Comparison of ENCODE assay signal across 21 cellular contexts in genomic region chr1:172832332-172832731, GRCh38.
A peak's percentile ranks its signal among the peaks of the same experiment; 100 is the strongest.
DNase-seq lines count a peak whose midpoint lies in the region; ATAC-seq, FAIRE-seq and TF ChIP-seq lines count a peak whose summit lies in the region.
"Had no signal": no experiment of that assay in that cellular context is flagged by ENCODE, and none has a peak within 500 bp of the region (broad histone marks: within the 10 kb centered on the region; RNA-seq: fewer than 3 reads in every experiment).

No MANE protein-coding gene starts in this region.

- H2AK5ac ChIP-seq in IMR-90 (ENCODE audit: low read depth, low read length): peak overlapping the region; percentile 85

- no peaks in the 10 kb centered on the region; the same call in 1 of the 2 replicates for H3K9me3 ChIP-seq in IMR-90 (ENCODE audit: control insufficient read depth, insufficient read depth, low read length)
- H3K9me3 ChIP-seq: HAP-1, Peyer's patch had no signal

- no peak overlapping the region for H3K27ac Mint-ChIP-seq in activated T-helper 17 cell treated with anti-CD3 and anti-CD28 coated beads, Interleukin-2, amount 50 U/mL, for 72 hours
- H3K27ac Mint-ChIP-seq: CD14-positive monocyte had no signal

- H3K9me3 Mint-ChIP-seq in activated T-helper 17 cell treated with anti-CD3 and anti-CD28 coated beads, Interleukin-2, amount 50 U/mL, for 72 hours: no peaks in the 10 kb centered on the region

- no peaks in the 10 kb centered on the region for H3K36me3 ChIP-seq in IMR-90 (ENCODE audit: control insufficient read depth, insufficient read depth, low read length)
- H3K36me3 ChIP-seq: HAP-1, MG63, Peyer's patch had no signal

- no peak overlapping the region for H3K4me3 Mint-ChIP-seq in activated T-helper 17 cell treated with anti-CD3 and anti-CD28 coated beads, Interleukin-2, amount 50 U/mL, for 72 hours
- H3K4me3 Mint-ChIP-seq: CD14-positive monocyte had no signal

- TF ChIP-seq CTCF in IMR-90 (conservative IDR thresholded peaks at IDR 0.05; ENCODE audit: low read depth, low read length): no peak

- H3K36me3 Mint-ChIP-seq in activated T-helper 17 cell treated with anti-CD3 and anti-CD28 coated beads, Interleukin-2, amount 50 U/mL, for 72 hours (ENCODE audit: low read depth): no peaks in the 10 kb centered on the region
- H3K36me3 Mint-ChIP-seq: CD14-positive monocyte had no signal

- peak overlapping the region; percentile 23; the same call in 1 of the 2 replicates for H3K27ac ChIP-seq in IMR-90 (ENCODE audit: insufficient read depth, low read length)
- H3K27ac ChIP-seq: KMS-11, Peyer's patch had no signal

- H3K27me3 ChIP-seq in IMR-90 (ENCODE audit: control insufficient read depth, insufficient read depth, low read length): no peaks in the 10 kb centered on the region
- H3K27me3 ChIP-seq: MG63, Peyer's patch had no signal

- no CpG with 5 or more reads among the region's 1 CpG for WGBS in IMR-90 (ENCODE audit: extremely low coverage in 2 of 2, insufficient read length in 1 of 2), 2 experiments

- no peak for TF ChIP-seq RAD21 in IMR-90 (IDR thresholded peaks at IDR 0.05; ENCODE audit: low read length)

- H4K8ac ChIP-seq in IMR-90 (ENCODE audit: low read depth in 2 of 2, low read length in 2 of 2): peak overlapping the region; percentile 24 to 92; a peak in 2 of 4 replicates

- H2AK9ac ChIP-seq in IMR-90 (replicated peaks; ENCODE audit: low read depth, low read length, poor library complexity): no peak overlapping the region

- H3K4ac ChIP-seq in IMR-90 (ENCODE audit: low read depth, low read length): peak overlapping the region; percentile 89

- no peak overlapping the region for H3K4me3 ChIP-seq in IMR-90 (ENCODE audit: insufficient read depth, low read depth, low read length)
- H3K4me3 ChIP-seq: HAP-1, MG63, Peyer's patch had no signal

- peak overlapping the region; percentile 91 for H2BK20ac ChIP-seq in IMR-90 (ENCODE audit: low read depth, low read length)

- DNase-seq in GM18507 (ENCODE audit: extremely low spot score, insufficient read length, low read depth) (no peak), IMR-90 (no peak), renal cortical epithelial cell (ENCODE audit: low read depth) (peak; percentile 18), NCI-H2227 (lab: John Stamatoyannopoulos, UW; ENCODE audit: unreplicated experiment) (no peak), NK-92 (lab: John Stamatoyannopoulos, UW; ENCODE audit: unreplicated experiment) (no peak), SW 1271 (lab: John Stamatoyannopoulos, UW) (no peak)
- DNase-seq: ACHN, AML-193, COR-L47, EL, MG63, NCI-H1092 treated with DMSO at 0.1 percent for 48 hours, NCI-H2081 treated with DMSO at 0.1 percent for 48 hours, NCI-H2227 treated with DMSO at 0.1 percent for 48 hours, NCI-H524, Peyer's patch had no signal

- H4K91ac ChIP-seq in IMR-90 (ENCODE audit: insufficient read depth, low read depth, low read length): peak overlapping the region; percentile 85

- H3K18ac ChIP-seq in IMR-90 (ENCODE audit: low read depth, low read length): peak overlapping the region; percentile 95; the same call in 1 of the 2 replicates

- H3K4me2 ChIP-seq in IMR-90 (ENCODE audit: low read depth, low read length): 0 out of 2 replicates have a peak overlapping the region, but pooled peaks have one; percentile 5
- H3K4me2 ChIP-seq: KMS-11 had no signal

- peaks cover 0 to 3% of the 10 kb centered on the region in 2 experiments; a peak in 1 of 4 replicates for H3K79me1 ChIP-seq in IMR-90 (ENCODE audit: low read depth in 1 of 2, low read length in 2 of 2)

- in situ Hi-C loops in IMR-90 (cut with MboI; ENCODE audit: low sequenced_read_pairs): no loop called here

- ATAC-seq in IMR-90 (ENCODE audit: low read depth): no peak
- ATAC-seq in activated T-helper 17 cell treated with anti-CD3 and anti-CD28 coated beads, Interleukin-2, amount 50 U/mL, for 72 hours (replicated peaks): peak; percentile 71
- ATAC-seq: Right ventricle myocardium inferior had no signal

- FAIRE-seq in GM18507 (lab: Jason Lieb, UNC): peak; percentile 61

- H3K56ac ChIP-seq in IMR-90 (ENCODE audit: extremely low read depth, insufficient read depth, low read length): 0 out of 2 replicates have a peak overlapping the region, but pooled peaks have one; percentile 14

- BruUV-seq in IMR-90 (replicated peaks; lab: Mats Ljungman, UMichigan): no TSS peak

- H3K9me1 ChIP-seq in IMR-90 (ENCODE audit: insufficient read depth, low read length): no peaks in the 10 kb centered on the region

- no peak overlapping the region for H3K9ac ChIP-seq in IMR-90 (ENCODE audit: low read depth, low read length)
- H3K9ac ChIP-seq: KMS-11 had no signal

- H2BK120ac ChIP-seq in IMR-90 (ENCODE audit: low read depth, low read length): peak overlapping the region; percentile 94

- H3K23ac ChIP-seq in IMR-90 (ENCODE audit: low read depth, low read length): peak overlapping the region; percentile 54; the same call in 1 of the 2 replicates

- H3K14ac ChIP-seq in IMR-90 (replicated peaks; ENCODE audit: low read depth, low read length): peak overlapping the region; percentile 69

- peak overlapping the region; percentile 88 for H2BK5ac ChIP-seq in IMR-90 (ENCODE audit: low read depth, low read length, poor library complexity, severe bottlenecking)

- H2BK15ac ChIP-seq in IMR-90 (ENCODE audit: low read depth, low read length): peak overlapping the region; percentile 91; the same call in 2 of the 3 replicates

- H4K20me1 ChIP-seq in IMR-90 (ENCODE audit: insufficient read depth, low read length): no peaks in the 10 kb centered on the region

- H3K27me3 Mint-ChIP-seq in activated T-helper 17 cell treated with anti-CD3 and anti-CD28 coated beads, Interleukin-2, amount 50 U/mL, for 72 hours: peaks cover 6% of the 10 kb centered on the region

- peak overlapping the region; percentile 89 for H4K5ac ChIP-seq in IMR-90 (ENCODE audit: low read depth, low read length)

- intact Hi-C loops in IMR-90 (cut with micrococcal nuclease): no loop called here

- H2AFZ ChIP-seq in IMR-90 (replicated peaks; ENCODE audit: low read length, poor library complexity): no peak overlapping the region

- POLR2A ChIA-PET in IMR-90 (lab: Charles Lee; ENCODE audit: unreplicated experiment): no interaction called here

- TF ChIP-seq POLR2A in IMR-90 (IDR thresholded peaks at IDR 0.05; ENCODE audit: low read depth, low read length): no peak

- dilution Hi-C loops in IMR-90 (cut with HindIII; ENCODE audit: low sequenced_read_pairs, unreplicated experiment): no loop called here

- CTCF ChIA-PET in IMR-90 (lab: Yijun Ruan, JAX): interaction anchor here (0.6 kb wide), 1 partner anchor 18 kb away, joined by 3 read pairs; no protein-coding TSS in a partner anchor

- H3K4me1 ChIP-seq in IMR-90 (ENCODE audit: control insufficient read depth, insufficient read depth, low read length): peaks cover 7% of the 10 kb centered on the region; the same call in 1 of the 2 replicates
- H3K4me1 ChIP-seq: HAP-1, Peyer's patch had no signal

- H3K4me1 Mint-ChIP-seq in activated T-helper 17 cell treated with anti-CD3 and anti-CD28 coated beads, Interleukin-2, amount 50 U/mL, for 72 hours: peaks cover 9% of the 10 kb centered on the region
- H3K4me1 Mint-ChIP-seq: CD14-positive monocyte had no signal

TF ChIP-seq in IMR-90, 13 proteins besides CTCF, POLR2A, EP300 and RAD21:
- TF ChIP-seq MAFK (IDR thresholded peaks at IDR 0.05; ENCODE audit: low read depth, low read length) (no peak), NFE2L2 (IDR thresholded peaks at IDR 0.05; ENCODE audit: low read depth, low read length) (no peak), MAZ (IDR thresholded peaks at IDR 0.05; ENCODE audit: borderline replicate concordance, low read depth, low read length) (no peak), BHLHE40 (IDR thresholded peaks at IDR 0.05; ENCODE audit: low read depth, low read length) (no peak), RFX5 (IDR thresholded peaks at IDR 0.05; ENCODE audit: low read depth, low read length) (no peak), USF2 (IDR thresholded peaks at IDR 0.05; ENCODE audit: low read depth, low read length) (no peak), ELK1 (IDR thresholded peaks at IDR 0.05; ENCODE audit: borderline replicate concordance, low read depth, low read length) (no peak)
